1 cellular context compared by ENCODE assay signal in the genomic region with DNA sequence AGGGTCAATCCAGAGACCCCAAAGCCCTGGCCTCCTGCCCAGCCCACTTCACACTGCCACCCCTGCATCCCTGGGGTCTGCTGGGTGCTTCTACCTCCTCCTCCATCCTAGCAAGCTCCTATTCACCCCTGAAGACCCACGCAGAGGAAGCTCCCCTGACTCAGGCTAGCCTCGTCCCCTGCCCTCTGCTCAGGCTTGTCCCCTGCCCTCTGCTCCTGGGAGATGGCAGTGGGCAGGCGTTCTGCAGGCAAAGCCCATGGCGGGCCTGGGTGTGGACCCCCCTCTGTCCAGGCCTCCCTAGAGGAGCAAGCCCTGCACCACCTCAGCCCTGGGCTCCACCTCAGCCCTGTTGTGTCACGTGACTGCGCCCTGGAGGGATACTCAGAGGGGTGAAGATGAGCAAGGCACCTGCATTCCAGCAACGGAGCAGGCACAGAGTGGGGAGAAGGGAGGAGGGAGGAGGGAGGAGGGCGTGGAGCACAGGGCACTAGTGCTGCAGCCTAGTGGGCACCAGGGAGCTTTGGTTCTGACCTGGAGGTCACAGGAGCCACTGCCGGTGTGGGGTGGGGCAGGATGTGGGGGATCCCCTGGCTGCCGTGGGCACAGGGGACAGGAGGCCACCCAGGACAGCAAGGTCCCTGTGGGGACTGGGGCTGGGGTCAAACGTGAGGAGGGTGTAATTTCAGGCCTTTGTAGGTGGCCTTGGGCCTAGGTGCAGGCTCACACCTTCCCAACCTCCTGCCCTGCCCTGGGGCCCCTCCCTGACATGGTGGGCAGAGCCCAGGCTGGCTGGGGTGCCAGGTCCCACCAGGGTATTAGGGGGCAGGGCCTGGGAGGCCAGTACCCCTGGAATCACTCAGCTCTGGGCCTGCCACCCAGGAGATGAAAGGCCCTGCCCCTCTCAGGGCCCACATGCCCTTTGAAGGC.
TF ChIP-seq lines count a peak whose summit lies in the region.

No MANE protein-coding gene starts in this region.

TF ChIP-seq in GM23338, 12 proteins besides CTCF, POLR2A, EP300 and RAD21 (continued from another document):
- TF ChIP-seq, protein P1, sequence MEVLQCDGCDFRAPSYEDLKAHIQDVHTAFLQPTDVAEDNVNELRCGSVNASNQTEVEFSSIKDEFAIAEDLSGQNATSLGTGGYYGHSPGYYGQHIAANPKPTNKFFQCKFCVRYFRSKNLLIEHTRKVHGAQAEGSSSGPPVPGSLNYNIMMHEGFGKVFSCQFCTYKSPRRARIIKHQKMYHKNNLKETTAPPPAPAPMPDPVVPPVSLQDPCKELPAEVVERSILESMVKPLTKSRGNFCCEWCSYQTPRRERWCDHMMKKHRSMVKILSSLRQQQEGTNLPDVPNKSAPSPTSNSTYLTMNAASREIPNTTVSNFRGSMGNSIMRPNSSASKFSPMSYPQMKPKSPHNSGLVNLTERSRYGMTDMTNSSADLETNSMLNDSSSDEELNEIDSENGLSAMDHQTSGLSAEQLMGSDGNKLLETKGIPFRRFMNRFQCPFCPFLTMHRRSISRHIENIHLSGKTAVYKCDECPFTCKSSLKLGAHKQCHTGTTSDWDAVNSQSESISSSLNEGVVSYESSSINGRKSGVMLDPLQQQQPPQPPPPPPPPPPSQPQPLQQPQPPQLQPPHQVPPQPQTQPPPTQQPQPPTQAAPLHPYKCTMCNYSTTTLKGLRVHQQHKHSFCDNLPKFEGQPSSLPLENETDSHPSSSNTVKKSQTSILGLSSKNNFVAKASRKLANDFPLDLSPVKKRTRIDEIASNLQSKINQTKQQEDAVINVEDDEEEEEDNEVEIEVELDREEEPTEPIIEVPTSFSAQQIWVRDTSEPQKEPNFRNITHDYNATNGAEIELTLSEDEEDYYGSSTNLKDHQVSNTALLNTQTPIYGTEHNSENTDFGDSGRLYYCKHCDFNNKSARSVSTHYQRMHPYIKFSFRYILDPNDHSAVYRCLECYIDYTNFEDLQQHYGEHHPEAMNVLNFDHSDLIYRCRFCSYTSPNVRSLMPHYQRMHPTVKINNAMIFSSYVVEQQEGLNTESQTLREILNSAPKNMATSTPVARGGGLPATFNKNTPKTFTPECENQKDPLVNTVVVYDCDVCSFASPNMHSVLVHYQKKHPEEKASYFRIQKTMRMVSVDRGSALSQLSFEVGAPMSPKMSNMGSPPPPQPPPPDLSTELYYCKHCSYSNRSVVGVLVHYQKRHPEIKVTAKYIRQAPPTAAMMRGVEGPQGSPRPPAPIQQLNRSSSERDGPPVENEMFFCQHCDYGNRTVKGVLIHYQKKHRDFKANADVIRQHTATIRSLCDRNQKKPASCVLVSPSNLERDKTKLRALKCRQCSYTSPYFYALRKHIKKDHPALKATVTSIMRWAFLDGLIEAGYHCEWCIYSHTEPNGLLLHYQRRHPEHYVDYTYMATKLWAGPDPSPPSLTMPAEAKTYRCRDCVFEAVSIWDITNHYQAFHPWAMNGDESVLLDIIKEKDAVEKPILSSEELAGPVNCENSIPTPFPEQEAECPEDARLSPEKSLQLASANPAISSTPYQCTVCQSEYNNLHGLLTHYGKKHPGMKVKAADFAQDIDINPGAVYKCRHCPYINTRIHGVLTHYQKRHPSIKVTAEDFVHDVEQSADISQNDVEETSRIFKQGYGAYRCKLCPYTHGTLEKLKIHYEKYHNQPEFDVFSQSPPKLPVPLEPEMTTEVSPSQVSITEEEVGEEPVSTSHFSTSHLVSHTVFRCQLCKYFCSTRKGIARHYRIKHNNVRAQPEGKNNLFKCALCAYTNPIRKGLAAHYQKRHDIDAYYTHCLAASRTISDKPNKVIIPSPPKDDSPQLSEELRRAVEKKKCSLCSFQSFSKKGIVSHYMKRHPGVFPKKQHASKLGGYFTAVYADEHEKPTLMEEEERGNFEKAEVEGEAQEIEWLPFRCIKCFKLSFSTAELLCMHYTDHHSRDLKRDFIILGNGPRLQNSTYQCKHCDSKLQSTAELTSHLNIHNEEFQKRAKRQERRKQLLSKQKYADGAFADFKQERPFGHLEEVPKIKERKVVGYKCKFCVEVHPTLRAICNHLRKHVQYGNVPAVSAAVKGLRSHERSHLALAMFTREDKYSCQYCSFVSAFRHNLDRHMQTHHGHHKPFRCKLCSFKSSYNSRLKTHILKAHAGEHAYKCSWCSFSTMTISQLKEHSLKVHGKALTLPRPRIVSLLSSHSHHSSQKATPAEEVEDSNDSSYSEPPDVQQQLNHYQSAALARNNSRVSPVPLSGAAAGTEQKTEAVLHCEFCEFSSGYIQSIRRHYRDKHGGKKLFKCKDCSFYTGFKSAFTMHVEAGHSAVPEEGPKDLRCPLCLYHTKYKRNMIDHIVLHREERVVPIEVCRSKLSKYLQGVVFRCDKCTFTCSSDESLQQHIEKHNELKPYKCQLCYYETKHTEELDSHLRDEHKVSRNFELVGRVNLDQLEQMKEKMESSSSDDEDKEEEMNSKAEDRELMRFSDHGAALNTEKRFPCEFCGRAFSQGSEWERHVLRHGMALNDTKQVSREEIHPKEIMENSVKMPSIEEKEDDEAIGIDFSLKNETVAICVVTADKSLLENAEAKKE (CRISPR knock-in tag; IDR thresholded peaks at IDR 0.05) = no peak
- TF ChIP-seq EZH2phosphoT487 (IDR thresholded peaks at IDR 0.05; ENCODE audit: unreplicated experiment) = no peak
- no peak for TF ChIP-seq STAT1 (IDR thresholded peaks at IDR 0.05; ENCODE audit: unreplicated experiment)
- TF ChIP-seq JUNB (IDR thresholded peaks at IDR 0.05; ENCODE audit: unreplicated experiment) = no peak
